In genomic region chr18:70310560-70311320, GRCh38 we compare ENCODE assay signal across 14 cellular contexts.
"Had no signal": no experiment of that assay in that cellular context is flagged by ENCODE, and none has a peak within 500 bp of the region (broad histone marks: within the 10 kb centered on the region; RNA-seq: fewer than 3 reads in every experiment).

No MANE protein-coding gene starts in this region.

- H3K27me3 Mint-ChIP-seq: brain had no signal

- FAIRE-seq: TTC549 had no signal

- DNase-seq: activated CD4-positive, alpha-beta T cell treated with anti-CD3 and anti-CD28 coated beads, Interleukin-2, amount 50 U/mL, for 1 hour; activated CD4-positive, CD25-positive, alpha-beta regulatory T cell; activated naive CD4-positive, alpha-beta T cell treated with anti-CD3 and anti-CD28 coated beads, Interleukin-2, amount 50 U/mL, for 16 hours; activated T-cell treated with anti-CD3 and anti-CD28 coated beads for 4 hours; mesenchymal stem cell; sigmoid colon; stimulated activated CD4-positive, alpha-beta T cell treated with anti-CD3 and anti-CD28 coated beads, Interleukin-2, amount 100 ng/mL, for 24 hours; stimulated activated naive CD4-positive, alpha-beta T cell; T-helper 2 cell had no signal

- H3K9me3 Mint-ChIP-seq: activated T-helper 2 cell treated with anti-CD3 and anti-CD28 coated beads, Interferon-gamma antibody, Interleukin-2, Interleukin-4, amounts not matched to agents 10 μg/mL and 5 μg/mL and 100 μg/mL, durations not matched to agents 14 hours and 24 hours and 36 hours had no signal

- H3K27me3 ChIP-seq: esophagus muscularis mucosa, sigmoid colon had no signal

- H3K36me3 ChIP-seq: esophagus muscularis mucosa, sigmoid colon had no signal

- H3K4me1 Mint-ChIP-seq: nephron had no signal

- H3K9me3 ChIP-seq: esophagus muscularis mucosa, sigmoid colon had no signal

- H3K4me3 ChIP-seq: esophagus muscularis mucosa, sigmoid colon had no signal

- H3K27ac ChIP-seq: esophagus muscularis mucosa, sigmoid colon had no signal

- H3K4me3 Mint-ChIP-seq: brain, nephron had no signal

- H3K27ac Mint-ChIP-seq: activated T-helper 2 cell treated with anti-CD3 and anti-CD28 coated beads, Interferon-gamma antibody, Interleukin-2, Interleukin-4, amounts not matched to agents 10 μg/mL and 5 μg/mL and 100 μg/mL, durations not matched to agents 14 hours and 24 hours and 36 hours; nephron had no signal
